In the genomic region with DNA sequence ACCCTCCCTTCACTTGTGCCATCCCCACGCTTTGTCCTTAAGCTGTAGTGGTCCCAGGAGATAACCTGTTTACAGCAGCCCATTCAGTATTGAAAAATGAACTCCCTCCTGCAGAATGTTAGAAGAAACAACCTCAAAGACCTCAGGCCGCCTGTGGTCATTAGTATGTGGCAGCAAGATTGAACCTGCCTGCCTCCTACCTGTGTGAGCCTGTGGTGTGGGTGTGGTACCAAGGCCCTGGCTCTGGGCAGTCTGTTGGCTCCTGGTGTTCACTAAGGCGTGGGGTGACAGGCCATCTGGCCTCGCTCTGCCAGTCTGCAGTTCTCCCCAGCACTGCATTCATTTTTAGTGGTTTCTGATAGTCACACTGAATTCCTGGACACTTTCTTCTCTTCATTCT, we compare ENCODE assay signal across 16 cellular contexts.
"Had no signal": no experiment of that assay in that cellular context is flagged by ENCODE, and none has a peak within 500 bp of the region (broad histone marks: within the 10 kb centered on the region; RNA-seq: fewer than 3 reads in every experiment).

No MANE protein-coding gene starts in this region.

- H3K27ac Mint-ChIP-seq: activated CD4-positive, alpha-beta memory T cell treated with anti-CD3 and anti-CD28 coated beads for 36 hours; activated T-helper 1 cell treated with anti-CD3 and anti-CD28 coated beads, Interleukin-12 subunit alpha, Interleukin-12 subunit beta, Interleukin-2, Interleukin-4 antibody, amounts not matched to agents 30 ng/mL and 10 ng/mL and 1 ng/mL, durations not matched to agents 14 hours and 24 hours and 36 hours; T-cell had no signal

- H3K4me3 ChIP-seq: ascending aorta, mucosa of descending colon, pancreas, SK-N-MC, stomach, thoracic aorta had no signal

- DNase-seq: activated CD4-positive, alpha-beta memory T cell treated with anti-CD3 and anti-CD28 coated beads for 36 hours; activated CD4-positive, CD25-positive, alpha-beta regulatory T cell treated with anti-CD3 and anti-CD28 coated beads, Interleukin-2, amount 50 U/mL, for 72 hours; activated naive CD4-positive, alpha-beta T cell treated with Interleukin-2 at 50 U/mL for 16 hours; foreskin melanocyte; head of caudate nucleus; mucosa of descending colon; naive thymus-derived CD8-positive, alpha-beta T cell; pancreas; stimulated activated CD4-positive, alpha-beta T cell treated with anti-CD3 and anti-CD28 coated beads, Interleukin-1b, Interleukin-23, amount 100 ng/mL, for 48 hours; stomach; T-cell; T-helper 9 cell had no signal

- H3K4me3 Mint-ChIP-seq: activated CD4-positive, alpha-beta memory T cell treated with anti-CD3 and anti-CD28 coated beads for 36 hours; activated T-helper 1 cell treated with anti-CD3 and anti-CD28 coated beads, Interleukin-12 subunit alpha, Interleukin-12 subunit beta, Interleukin-2, Interleukin-4 antibody, amounts not matched to agents 30 ng/mL and 10 ng/mL and 1 ng/mL, durations not matched to agents 14 hours and 24 hours and 36 hours; naive thymus-derived CD8-positive, alpha-beta T cell; T-cell had no signal

- H3K36me3 ChIP-seq: thoracic aorta had no signal

- ATAC-seq: mucosa of descending colon; naive thymus-derived CD8-positive, alpha-beta T cell; pancreas; T-cell had no signal

- H3K9me3 Mint-ChIP-seq: activated CD4-positive, alpha-beta memory T cell treated with anti-CD3 and anti-CD28 coated beads for 36 hours; activated T-helper 1 cell treated with anti-CD3 and anti-CD28 coated beads, Interleukin-12 subunit alpha, Interleukin-12 subunit beta, Interleukin-2, Interleukin-4 antibody, amounts not matched to agents 30 ng/mL and 10 ng/mL and 1 ng/mL, durations not matched to agents 14 hours and 24 hours and 36 hours; naive thymus-derived CD8-positive, alpha-beta T cell; T-cell had no signal

- H3K27me3 Mint-ChIP-seq: activated CD4-positive, alpha-beta memory T cell treated with anti-CD3 and anti-CD28 coated beads for 36 hours; naive thymus-derived CD8-positive, alpha-beta T cell; T-cell had no signal

- H3K27ac ChIP-seq: ascending aorta, pancreas, SK-N-MC, stomach, thoracic aorta had no signal

- H3K27me3 ChIP-seq: ascending aorta, pancreas, stomach had no signal

- H3K9me3 ChIP-seq: ascending aorta, mucosa of descending colon, pancreas, stomach, thoracic aorta had no signal
